Comparison of ENCODE assay signal across 8 cellular contexts in the genomic region with DNA sequence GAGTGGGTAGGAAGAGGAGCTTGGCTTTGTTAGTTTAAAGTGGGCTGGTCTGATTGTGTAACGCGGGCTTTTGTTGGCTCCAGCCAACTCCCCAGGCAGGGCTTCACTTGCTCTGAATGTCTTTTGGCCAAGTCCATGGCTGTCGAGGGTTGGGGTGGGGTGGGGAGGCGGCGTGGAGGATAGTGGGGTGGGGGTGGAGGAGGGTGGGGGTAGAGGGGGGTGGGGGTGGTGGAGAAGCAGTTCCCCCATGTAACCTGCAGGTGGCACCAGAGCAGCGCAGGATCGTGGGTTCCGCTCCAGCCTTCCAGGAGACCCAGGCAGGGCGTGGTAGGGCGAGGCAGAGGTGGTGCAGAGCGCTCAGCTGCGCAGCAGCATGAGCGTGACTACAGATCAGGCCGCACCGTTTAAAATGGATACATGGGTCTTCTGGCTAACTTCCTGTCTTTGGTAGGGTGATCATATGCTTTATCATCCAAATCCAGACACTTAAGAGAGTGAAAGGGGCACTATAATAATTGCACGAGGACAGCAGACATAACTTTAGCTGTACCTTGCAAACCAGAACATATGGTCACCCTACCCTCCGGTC. TPM values are rescaled to one million over a fixed set of nuclear protein-coding genes. Genes with fewer than 3 reads are reported as not detected.
DNase-seq lines count a peak whose midpoint lies in the region; ATAC-seq, FAIRE-seq and TF ChIP-seq lines count a peak whose summit lies in the region.

No MANE protein-coding gene starts in this region.

- CTCF ChIA-PET in Caco-2 (lab: Charles Lee): interaction anchor here (0.7 to 1.1 kb wide), 5 partner anchors 11 to 256 kb away, joined by 3 to 6 read pairs (median 3); no protein-coding TSS in a partner anchor

- no peaks in the 10 kb centered on the region for H3K9me3 Mint-ChIP-seq in Caco-2 (ENCODE audit: unreplicated experiment)
- no peaks in the 10 kb centered on the region for H3K9me3 Mint-ChIP-seq in activated T-helper 1 cell treated with anti-CD3 and anti-CD28 coated beads, Interleukin-12 subunit alpha, Interleukin-12 subunit beta, Interleukin-2, Interleukin-4 antibody, amounts not matched to agents 30 ng/mL and 10 ng/mL and 1 ng/mL, durations not matched to agents 14 hours and 24 hours and 36 hours

- BruUV-seq in Caco-2 (replicated peaks; lab: Mats Ljungman, UMichigan): no TSS peak

- no peak overlapping the region for H3K27ac ChIP-seq in subcutaneous abdominal adipose tissue (ENCODE audit: low read depth, low read length)

- POLR2A ChIA-PET in Caco-2 (lab: Charles Lee): no interaction called here

- H3K9me3 ChIP-seq in Caco-2 (no peaks in the 10 kb centered on the region), subcutaneous abdominal adipose tissue (ENCODE audit: control insufficient read depth in 5 of 5, low read length in 5 of 5) (no peaks in the 10 kb centered on the region)

- no peak overlapping the region for H3K27ac Mint-ChIP-seq in Caco-2 (ENCODE audit: unreplicated experiment)
- H3K27ac Mint-ChIP-seq in activated T-helper 1 cell treated with anti-CD3 and anti-CD28 coated beads, Interleukin-12 subunit alpha, Interleukin-12 subunit beta, Interleukin-2, Interleukin-4 antibody, amounts not matched to agents 30 ng/mL and 10 ng/mL and 1 ng/mL, durations not matched to agents 14 hours and 24 hours and 36 hours: no peak overlapping the region

- H3K4me1 ChIP-seq in Caco-2: no peaks in the 10 kb centered on the region
- H3K4me1 ChIP-seq in subcutaneous abdominal adipose tissue (ENCODE audit: control insufficient read depth in 5 of 5, insufficient read depth in 5 of 5, low read length in 5 of 5): peaks cover 13 to 48% (median 39%) of the 10 kb centered on the region in 5 donors

- H3K9ac ChIP-seq in subcutaneous abdominal adipose tissue (ENCODE audit: low read length in 5 of 5): no peak overlapping the region

- intact Hi-C loops in Caco-2 (cut with micrococcal nuclease; ENCODE audit: unreplicated experiment): loop anchor here (5.0 kb wide), 1 partner anchor 268 kb away; no protein-coding TSS in a partner anchor
- intact Hi-C loops in activated T-helper 1 cell treated with anti-CD3 and anti-CD28 coated beads, Interleukin-12 subunit alpha, Interleukin-12 subunit beta, Interleukin-2, Interleukin-4 antibody, amounts not matched to agents 30 ng/mL and 10 ng/mL and 1 ng/mL, durations not matched to agents 14 hours and 24 hours and 36 hours (cut with micrococcal nuclease): no loop called here

- H3K36me3 ChIP-seq in Caco-2 (ENCODE audit: control insufficient read depth, insufficient read depth, low read length): no peaks in the 10 kb centered on the region
- peaks cover 0 to 6% (median 0%) of the 10 kb centered on the region in 5 donors for H3K36me3 ChIP-seq in subcutaneous abdominal adipose tissue (ENCODE audit: control insufficient read depth in 5 of 5, insufficient read depth in 5 of 5, low read length in 5 of 5)

- H3K4me1 Mint-ChIP-seq in Caco-2 (ENCODE audit: low read depth, unreplicated experiment): no peaks in the 10 kb centered on the region
- peaks cover 8% of the 10 kb centered on the region for H3K4me1 Mint-ChIP-seq in activated T-helper 1 cell treated with anti-CD3 and anti-CD28 coated beads, Interleukin-12 subunit alpha, Interleukin-12 subunit beta, Interleukin-2, Interleukin-4 antibody, amounts not matched to agents 30 ng/mL and 10 ng/mL and 1 ng/mL, durations not matched to agents 14 hours and 24 hours and 36 hours (ENCODE audit: low read depth)

- DNase-seq in Caco-2: peak; percentile 62 to 67
- DNase-seq in KG1 (lab: John Stamatoyannopoulos, UW): peak; percentile 18
- DNase-seq in RCC 7860 (ENCODE audit: low spot score): peak; percentile 39
- peak; percentile 50 for DNase-seq in activated T-helper 1 cell treated with anti-CD3 and anti-CD28 coated beads, Interleukin-12 subunit alpha, Interleukin-12 subunit beta, Interleukin-2, Interleukin-4 antibody, amounts not matched to agents 30 ng/mL and 10 ng/mL and 1 ng/mL, durations not matched to agents 14 hours and 24 hours and 36 hours (ENCODE audit: low spot score)
- peak; percentile 91 for DNase-seq in fibroblast of pulmonary artery (ENCODE audit: low read depth)
- DNase-seq in nucleus accumbens (lab: John Stamatoyannopoulos, UW): peak in 45 of 56 donors; percentile 0 to 74 (median 37)

- no peaks in the 10 kb centered on the region for H3K27me3 ChIP-seq in Caco-2 (replicated peaks; ENCODE audit: control insufficient read depth, insufficient read depth, low read length)
- H3K27me3 ChIP-seq in subcutaneous abdominal adipose tissue (ENCODE audit: control insufficient read depth in 5 of 5, insufficient read depth in 4 of 5, low read length in 5 of 5): no peaks in the 10 kb centered on the region

- no peak overlapping the region for H3K4me3 Mint-ChIP-seq in Caco-2 (ENCODE audit: unreplicated experiment)
- H3K4me3 Mint-ChIP-seq in activated T-helper 1 cell treated with anti-CD3 and anti-CD28 coated beads, Interleukin-12 subunit alpha, Interleukin-12 subunit beta, Interleukin-2, Interleukin-4 antibody, amounts not matched to agents 30 ng/mL and 10 ng/mL and 1 ng/mL, durations not matched to agents 14 hours and 24 hours and 36 hours: peak overlapping the region; percentile 3

- ATAC-seq in HG03108 (IDR thresholded peaks at IDR 0.05; ENCODE audit: unreplicated experiment): no peak

- FAIRE-seq in RCC 7860 (lab: Jason Lieb, UNC): no peak

- H3K4me3 ChIP-seq in Caco-2 (ENCODE audit: low read depth, low read length): no peak overlapping the region
- no peak overlapping the region for H3K4me3 ChIP-seq in fibroblast of pulmonary artery (replicated peaks; ENCODE audit: low read depth, low read length)
- peak overlapping the region; percentile 11 to 59 (median 46) for H3K4me3 ChIP-seq in subcutaneous abdominal adipose tissue (ENCODE audit: low read depth in 1 of 5, low read length in 5 of 5)

- TF ChIP-seq CTCF in Caco-2 (IDR thresholded peaks at IDR 0.05; ENCODE audit: insufficient read depth in 1 of 2, low read depth in 1 of 2, low read length in 1 of 2, severe bottlenecking in 1 of 2, unreplicated experiment in 1 of 2) (peak; percentile 59 to 61), fibroblast of pulmonary artery (IDR thresholded peaks at IDR 0.05; ENCODE audit: low read length, missing control alignments) (peak; percentile 56)

- peaks cover 15% of the 10 kb centered on the region for H3K27me3 Mint-ChIP-seq in Caco-2 (ENCODE audit: insufficient read depth, unreplicated experiment)
- no peaks in the 10 kb centered on the region for H3K27me3 Mint-ChIP-seq in activated T-helper 1 cell treated with anti-CD3 and anti-CD28 coated beads, Interleukin-12 subunit alpha, Interleukin-12 subunit beta, Interleukin-2, Interleukin-4 antibody, amounts not matched to agents 30 ng/mL and 10 ng/mL and 1 ng/mL, durations not matched to agents 14 hours and 24 hours and 36 hours (ENCODE audit: insufficient read depth)

- no peaks in the 10 kb centered on the region for H3K36me3 Mint-ChIP-seq in Caco-2 (ENCODE audit: insufficient read depth, unreplicated experiment)
- H3K36me3 Mint-ChIP-seq in activated T-helper 1 cell treated with anti-CD3 and anti-CD28 coated beads, Interleukin-12 subunit alpha, Interleukin-12 subunit beta, Interleukin-2, Interleukin-4 antibody, amounts not matched to agents 30 ng/mL and 10 ng/mL and 1 ng/mL, durations not matched to agents 14 hours and 24 hours and 36 hours (ENCODE audit: low read depth): peaks cover 2% of the 10 kb centered on the region

RNA-seq across cellular contexts. Expression of gene GOLGA6A, which starts 28.3 kb away (rescaled TPM):
- not detected in 2 replicates for total RNA-seq in Caco-2 (2022)
- total RNA-seq in activated T-helper 1 cell treated with anti-CD3 and anti-CD28 coated beads, Interleukin-12 subunit alpha, Interleukin-12 subunit beta, Interleukin-2, Interleukin-4 antibody, amounts not matched to agents 30 ng/mL and 10 ng/mL and 1 ng/mL, durations not matched to agents 14 hours and 24 hours and 36 hours: not detected in 2 replicates

RNA-seq across cellular contexts. Expression of gene PML, which starts 59.5 kb away (rescaled TPM):
- total RNA-seq in Caco-2 (2022): 18.7 and 19.5 TPM in 2 replicates
- total RNA-seq in activated T-helper 1 cell treated with anti-CD3 and anti-CD28 coated beads, Interleukin-12 subunit alpha, Interleukin-12 subunit beta, Interleukin-2, Interleukin-4 antibody, amounts not matched to agents 30 ng/mL and 10 ng/mL and 1 ng/mL, durations not matched to agents 14 hours and 24 hours and 36 hours: 62.0 and 63.6 TPM in 2 replicates

Comparison
In these comparisons a context has a peak if more than half of its experiments do, and no peak if none do; other contexts are left out.
1. DNase-seq: peak in every context shown above with its lines; median percentile 91 in fibroblast of pulmonary artery; 64 in Caco-2; 50 in activated T-helper 1 cell treated with anti-CD3 and anti-CD28 coated beads, Interleukin-12 subunit alpha, Interleukin-12 subunit beta, Interleukin-2, Interleukin-4 antibody, amounts not matched to agents 30 ng/mL and 10 ng/mL and 1 ng/mL, durations not matched to agents 14 hours and 24 hours and 36 hours; 39 in RCC 7860; 37 in nucleus accumbens; 18 in KG1.
2. H3K4me3 ChIP-seq: peak in subcutaneous abdominal adipose tissue (5 of 5); none in Caco-2 (single experiment) and fibroblast of pulmonary artery (single experiment).